Comparison of ENCODE assay signal across 9 cellular contexts in the genomic region with DNA sequence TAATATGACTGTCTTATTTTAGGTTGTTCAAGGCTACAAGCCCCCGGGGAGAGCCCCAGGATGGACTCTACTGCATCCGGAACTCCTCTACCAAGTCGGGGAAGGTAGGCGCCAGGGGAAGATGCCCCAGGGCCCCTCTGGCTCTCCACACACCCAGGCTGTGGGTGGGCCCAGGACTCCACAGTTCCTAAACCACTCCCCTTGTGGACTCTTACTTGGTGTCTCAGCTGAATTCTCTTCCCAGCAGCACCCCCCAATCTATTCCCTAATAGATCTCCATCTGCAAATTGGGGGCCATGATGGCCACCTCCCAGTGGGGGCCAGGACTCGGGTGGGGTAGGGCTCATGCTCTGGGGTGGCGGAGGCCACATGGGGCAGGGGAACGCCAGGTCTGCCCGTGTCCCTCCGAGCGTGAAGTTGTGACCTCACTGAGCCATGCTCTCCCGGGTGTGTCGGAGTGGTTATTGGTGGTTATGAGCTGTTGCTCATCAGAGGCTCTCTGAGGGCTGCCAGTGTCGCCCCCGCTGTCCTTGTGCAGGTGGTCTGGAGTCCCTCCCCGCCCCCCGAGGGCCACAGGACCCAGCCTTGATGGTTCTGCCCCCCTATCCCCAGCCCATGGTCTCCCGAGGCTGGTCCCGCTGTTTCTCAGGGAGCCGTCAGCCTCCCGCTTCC. TPM values are rescaled to one million over a fixed set of nuclear protein-coding genes. Genes with fewer than 3 reads are reported as not detected.
DNase-seq lines count a peak whose midpoint lies in the region; ATAC-seq and TF ChIP-seq lines count a peak whose summit lies in the region.
"Had no signal": no experiment of that assay in that cellular context is flagged by ENCODE, and none has a peak within 500 bp of the region (broad histone marks: within the 10 kb centered on the region; RNA-seq: fewer than 3 reads in every experiment).

No MANE protein-coding gene starts in this region.

- H3K27ac ChIP-seq in Karpas-422 (ENCODE audit: low read length) (peak overlapping the region; percentile 11; the same call in 1 of the 2 replicates), breast epithelium (peak overlapping the region in 1 of 2 donors; percentile 7)

- no peaks in the 10 kb centered on the region for H3K9me3 ChIP-seq in Karpas-422 (ENCODE audit: low read length)
- H3K9me3 ChIP-seq in breast epithelium, result no peaks in the 10 kb centered on the region

- H3K9ac ChIP-seq in Karpas-422 (ENCODE audit: low read length), result peak overlapping the region; percentile 15; the same call in 1 of the 2 replicates

- no peaks in the 10 kb centered on the region for H3K79me2 ChIP-seq in Karpas-422 (ENCODE audit: low read length)

- H3K4me1 ChIP-seq in Karpas-422 (ENCODE audit: low read length) (peaks cover 48% of the 10 kb centered on the region), breast epithelium (no peaks in the 10 kb centered on the region)

- 0 out of 2 replicates have a peak, but pooled peaks cover 10% of the 10 kb centered on the region for H4K20me1 ChIP-seq in Karpas-422 (ENCODE audit: insufficient read depth, low read depth, low read length)

- peak; percentile 73 for ATAC-seq in GM21786 (IDR thresholded peaks at IDR 0.05; ENCODE audit: unreplicated experiment)
- no peak for ATAC-seq in sciatic nerve
- ATAC-seq in GM18870 (IDR thresholded peaks at IDR 0.05; ENCODE audit: unreplicated experiment), result no peak

- no peak for TF ChIP-seq CTCF in breast epithelium (IDR thresholded peaks at IDR 0.05)

- intact Hi-C loops in sciatic nerve (cut with DNase I), result no loop called here
- intact Hi-C loops in breast epithelium (cut with DNase I; ENCODE audit: low total_unique reads), result loop anchor here (10.0 kb wide), 1 partner anchor 818 kb away; no protein-coding TSS in a partner anchor

- TF ChIP-seq POLR2A in breast epithelium (IDR thresholded peaks at IDR 0.05), result no peak

- no peak overlapping the region for H2AFZ ChIP-seq in Karpas-422 (ENCODE audit: low read length)

- H3K27me3 ChIP-seq in Karpas-422 (ENCODE audit: low read length), result no peaks in the 10 kb centered on the region
- H3K27me3 ChIP-seq in breast epithelium, result no peaks in the 10 kb centered on the region

- H3K36me3 ChIP-seq in Karpas-422 (ENCODE audit: insufficient read depth, low read length) (no peaks in the 10 kb centered on the region), breast epithelium (peaks cover 10% of the 10 kb centered on the region)

- H3K4me3 ChIP-seq in Karpas-422 (ENCODE audit: low read length) (no peak overlapping the region; the same call in 1 of the 2 replicates), breast epithelium (no peak overlapping the region)

- peak overlapping the region; percentile 31 for H3K4me2 ChIP-seq in Karpas-422 (ENCODE audit: low read depth, low read length, poor library complexity, severe bottlenecking)

- H3K9me2 ChIP-seq in Karpas-422 (replicated peaks; ENCODE audit: insufficient read depth, low read length), result no peaks in the 10 kb centered on the region

- DNase-seq in activated effector memory CD4-positive, alpha-beta T cell treated with anti-CD3 and anti-CD28 coated beads, Interleukin-2, amount 50 U/mL, for 16 hours, result peak; percentile 55
- no peak for DNase-seq in activated effector memory CD4-positive, alpha-beta T cell treated with Interleukin-2 at 50 U/mL for 16 hours
- DNase-seq in Karpas-422 (peak; percentile 78), sciatic nerve (ENCODE audit: low spot score) (peak; percentile 51), NCI-H748 (lab: John Stamatoyannopoulos, UW; ENCODE audit: unreplicated experiment) (no peak), breast epithelium (ENCODE audit: low spot score in 2 of 2) (no peak)
- DNase-seq: NCI-H2171 had no signal

RNA-seq across cellular contexts. Expression of a gene that starts 11.2 kb away (rescaled TPM):
- 62.9 and 69.7 TPM in 2 replicates for total RNA-seq in Karpas-422 (2014; rRNA removed; shearing (Covaris generic); ENCODE audit: low replicate concordance)
- total RNA-seq in sciatic nerve, result 429 TPM
- total RNA-seq in breast epithelium, result 100 to 1,000 TPM; 161 to 193 (median 181) TPM

RNA-seq across cellular contexts. Expression of a gene that starts 39.6 kb away (rescaled TPM):
- 17.2 and 29.9 TPM in 2 replicates for total RNA-seq in Karpas-422 (2014; rRNA removed; shearing (Covaris generic); ENCODE audit: low replicate concordance)
- total RNA-seq in sciatic nerve (82.7 TPM), breast epithelium (10 to 100 TPM; 40.5 to 74.8 (median 59.3) TPM)

Comparison
In these comparisons a context has a peak if more than half of its experiments do, and no peak if none do; other contexts are left out.
1. DNase-seq: peak in activated effector memory CD4-positive, alpha-beta T cell treated with anti-CD3 and anti-CD28 coated beads, Interleukin-2, amount 50 U/mL, for 16 hours (single experiment), Karpas-422 (single experiment) and sciatic nerve (single experiment); none in activated effector memory CD4-positive, alpha-beta T cell treated with Interleukin-2 at 50 U/mL for 16 hours (single experiment), NCI-H748 (single experiment) and breast epithelium (0 of 2).